In genomic region chr4:122775987-122776836, GRCh38 we compare ENCODE assay signal across 1 cellular context.
TF ChIP-seq lines count a peak whose summit lies in the region.

No MANE protein-coding gene starts in this region.

TF ChIP-seq in GM12878, 131 proteins besides CTCF, POLR2A, EP300 and RAD21:
- TF ChIP-seq HDAC2 (IDR thresholded peaks at IDR 0.05) (no peak), RELB (IDR thresholded peaks at IDR 0.05; ENCODE audit: low read depth) (no peak), STAT3 (IDR thresholded peaks at IDR 0.05; ENCODE audit: low read depth, low read length) (no peak), ZNF24 (IDR thresholded peaks at IDR 0.05) (no peak), KLF5 (IDR thresholded peaks at IDR 0.05; ENCODE audit: partially characterized antibody) (no peak), YBX1 (IDR thresholded peaks at IDR 0.05) (no peak), MEF2A (IDR thresholded peaks at IDR 0.05; ENCODE audit: insufficient read depth, low read depth, low read length) (no peak), ZSCAN29 (IDR thresholded peaks at IDR 0.05) (no peak), SREBF2 (IDR thresholded peaks at IDR 0.05; ENCODE audit: low read length) (no peak), POU2F2 (IDR thresholded peaks at IDR 0.05; ENCODE audit: borderline replicate concordance, low read depth, low read length) (no peak)
